Comparison of ENCODE assay signal across 22 cellular contexts in the genomic region with DNA sequence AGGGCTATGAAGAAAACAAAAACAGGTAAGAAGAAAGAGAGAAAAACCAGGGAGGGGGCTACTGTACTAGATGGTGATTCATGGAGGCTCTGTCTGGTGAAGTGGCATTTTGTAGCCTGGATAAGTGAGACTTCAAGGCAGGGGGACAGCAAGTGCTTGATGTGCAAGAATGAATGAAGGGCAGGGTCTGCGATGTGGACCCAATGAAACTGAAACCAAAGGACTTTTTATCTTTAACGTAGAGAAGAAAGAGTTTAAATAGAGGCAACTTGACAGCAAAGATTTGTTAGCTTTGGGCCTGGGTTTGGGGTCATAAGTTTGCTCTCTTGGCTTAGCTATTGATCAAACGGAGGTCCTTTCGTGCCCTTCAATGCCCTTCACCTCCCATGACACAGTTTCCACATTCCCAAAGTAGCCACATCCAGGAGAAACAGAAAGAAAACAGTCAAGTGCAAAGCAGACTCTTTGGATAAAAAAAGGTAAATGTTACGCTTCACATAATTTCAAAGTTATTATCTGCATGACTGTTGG.
"Had no signal": no experiment of that assay in that cellular context is flagged by ENCODE, and none has a peak within 500 bp of the region (broad histone marks: within the 10 kb centered on the region; RNA-seq: fewer than 3 reads in every experiment).

No MANE protein-coding gene starts in this region.

- H3K27ac ChIP-seq: SK-N-MC, VCaP had no signal

- H3K4me3 Mint-ChIP-seq: activated CD4-positive, alpha-beta memory T cell treated with anti-CD3 and anti-CD28 coated beads, Interleukin-2, amount 10 ng/mL, durations not matched to agents 7 days and 5 days; activated CD4-positive, alpha-beta T cell treated with anti-CD3 and anti-CD28 coated beads, Interleukin-2, amount 10 ng/mL, durations not matched to agents 24 days and 14 days; activated naive CD4-positive, alpha-beta T cell treated with anti-CD3 and anti-CD28 coated beads for 36 hours; activated naive CD8-positive, alpha-beta T cell; activated T-helper 17 cell treated with anti-CD3 and anti-CD28 coated beads, Interleukin-2, amount 50 U/mL, for 72 hours; brain; central memory CD8-positive, alpha-beta T cell; T-cell had no signal

- ATAC-seq: activated T-helper 17 cell treated with anti-CD3 and anti-CD28 coated beads, Interleukin-2, amount 50 U/mL, for 72 hours; T-cell had no signal

- H3K27ac Mint-ChIP-seq: activated CD4-positive, alpha-beta memory T cell treated with anti-CD3 and anti-CD28 coated beads, Interleukin-2, amount 10 ng/mL, durations not matched to agents 7 days and 5 days; activated CD4-positive, alpha-beta T cell treated with anti-CD3 and anti-CD28 coated beads, Interleukin-2, amount 10 ng/mL, durations not matched to agents 24 days and 14 days; activated naive CD4-positive, alpha-beta T cell treated with anti-CD3 and anti-CD28 coated beads for 36 hours; activated naive CD8-positive, alpha-beta T cell; activated T-helper 17 cell treated with anti-CD3 and anti-CD28 coated beads, Interleukin-2, amount 50 U/mL, for 72 hours; T-cell had no signal

- H3K4me1 Mint-ChIP-seq: activated T-helper 17 cell treated with anti-CD3 and anti-CD28 coated beads, Interleukin-2, amount 50 U/mL, for 72 hours; central memory CD8-positive, alpha-beta T cell; T-cell had no signal

- H3K4me3 ChIP-seq: SK-N-MC had no signal

- DNase-seq: activated CD4-positive, alpha-beta memory T cell treated with anti-CD3 and anti-CD28 coated beads, Interleukin-2, amount 10 ng/mL, durations not matched to agents 7 days and 5 days; activated CD4-positive, alpha-beta T cell treated with anti-CD3 and anti-CD28 coated beads, Interleukin-2, amount 10 ng/mL, durations not matched to agents 24 days and 14 days; activated gamma-delta T cell; activated naive CD4-positive, alpha-beta T cell treated with anti-CD3 and anti-CD28 coated beads for 36 hours; activated T-cell treated with anti-CD3 and anti-CD28 coated beads for 4 hours; activated T-cell treated with anti-CD3 and anti-CD28 coated beads, Interleukin-2, amount 50 U/mL, for 48 hours; amygdala; NCI-H1105 treated with DMSO at 0.1 percent for 48 hours; NCI-H1436 treated with DMSO at 0.1 percent for 48 hours; NCI-H187; NCI-H2081; NCI-H510A treated with DMSO at 0.1 percent for 48 hours; NCI-H69; T-cell; T-helper 2 cell; T1000 had no signal

- H3K9me3 Mint-ChIP-seq: activated CD4-positive, alpha-beta memory T cell treated with anti-CD3 and anti-CD28 coated beads, Interleukin-2, amount 10 ng/mL, durations not matched to agents 7 days and 5 days; activated naive CD4-positive, alpha-beta T cell treated with anti-CD3 and anti-CD28 coated beads for 36 hours; activated T-helper 17 cell treated with anti-CD3 and anti-CD28 coated beads, Interleukin-2, amount 50 U/mL, for 72 hours; brain; T-cell had no signal

- H3K36me3 Mint-ChIP-seq: brain had no signal

- H3K27me3 Mint-ChIP-seq: activated CD4-positive, alpha-beta memory T cell treated with anti-CD3 and anti-CD28 coated beads, Interleukin-2, amount 10 ng/mL, durations not matched to agents 7 days and 5 days; activated CD4-positive, alpha-beta T cell treated with anti-CD3 and anti-CD28 coated beads, Interleukin-2, amount 10 ng/mL, durations not matched to agents 24 days and 14 days; activated naive CD8-positive, alpha-beta T cell; activated T-helper 17 cell treated with anti-CD3 and anti-CD28 coated beads, Interleukin-2, amount 50 U/mL, for 72 hours; brain; central memory CD8-positive, alpha-beta T cell; T-cell had no signal
